In genomic region chr7:4787947-4788626, GRCh38 we compare ENCODE assay signal across 18 cellular contexts.
"Had no signal": no experiment of that assay in that cellular context is flagged by ENCODE, and none has a peak within 500 bp of the region (broad histone marks: within the 10 kb centered on the region; RNA-seq: fewer than 3 reads in every experiment).

No MANE protein-coding gene starts in this region.

- H3K36me3 Mint-ChIP-seq: natural killer cell treated with Interleukin-12 subunit alpha and Interleukin-12 subunit beta and Interleukin-15 and Interleukin-18, amount 100 ng/mL, for 72 hours had no signal

- H3K4me3 Mint-ChIP-seq: immature natural killer cell; natural killer cell treated with Interleukin-12 subunit alpha and Interleukin-12 subunit beta and Interleukin-15 and Interleukin-18, amount 100 ng/mL, for 72 hours had no signal

- H3K27ac ChIP-seq: esophagus squamous epithelium, gastroesophageal sphincter, right atrium auricular region, uterus had no signal

- H3K4me3 ChIP-seq: esophagus squamous epithelium, gastroesophageal sphincter, lung, right atrium auricular region, uterus had no signal

- H3K27ac Mint-ChIP-seq: immature natural killer cell; natural killer cell treated with Interleukin-12 subunit alpha and Interleukin-12 subunit beta and Interleukin-15 and Interleukin-18, amount 100 ng/mL, for 72 hours had no signal

- H3K27me3 ChIP-seq: esophagus squamous epithelium, gastroesophageal sphincter, right atrium auricular region, uterus had no signal

- H3K9me3 Mint-ChIP-seq: immature natural killer cell; natural killer cell treated with Interleukin-12 subunit alpha and Interleukin-12 subunit beta and Interleukin-15 and Interleukin-18, amount 100 ng/mL, for 72 hours had no signal

- H3K36me3 ChIP-seq: uterus had no signal

- H3K27me3 Mint-ChIP-seq: natural killer cell treated with Interleukin-12 subunit alpha and Interleukin-12 subunit beta and Interleukin-15 and Interleukin-18, amount 100 ng/mL, for 72 hours had no signal

- H3K4me1 ChIP-seq: uterus had no signal

- H3K9me3 ChIP-seq: esophagus squamous epithelium, gastroesophageal sphincter, right atrium auricular region, uterus had no signal

- DNase-seq: cerebellar nuclear complex; dermis blood vessel endothelial cell; esophagus squamous epithelium; foreskin fibroblast; immature natural killer cell; left cardiac atrium; mesenchymal stem cell; midbrain; stimulated activated CD4-positive, alpha-beta T cell treated with anti-CD3 and anti-CD28 coated beads, Interleukin-2, amount 100 ng/mL, for 24 hours; stimulated activated CD4-positive, alpha-beta T cell treated with anti-CD3 and anti-CD28 coated beads, Interleukin-4, amount 100 ng/mL, for 4 hours; stimulated activated naive CD4-positive, alpha-beta T cell; trophoblast cell; uterus had no signal

- ATAC-seq: gastroesophageal sphincter; left cardiac atrium; left ventricle myocardium superior; natural killer cell treated with Interleukin-12 subunit alpha and Interleukin-12 subunit beta and Interleukin-15 and Interleukin-18, amount 100 ng/mL, for 72 hours had no signal
